ENCODE assay signal across 8 cellular contexts in the genomic region with DNA sequence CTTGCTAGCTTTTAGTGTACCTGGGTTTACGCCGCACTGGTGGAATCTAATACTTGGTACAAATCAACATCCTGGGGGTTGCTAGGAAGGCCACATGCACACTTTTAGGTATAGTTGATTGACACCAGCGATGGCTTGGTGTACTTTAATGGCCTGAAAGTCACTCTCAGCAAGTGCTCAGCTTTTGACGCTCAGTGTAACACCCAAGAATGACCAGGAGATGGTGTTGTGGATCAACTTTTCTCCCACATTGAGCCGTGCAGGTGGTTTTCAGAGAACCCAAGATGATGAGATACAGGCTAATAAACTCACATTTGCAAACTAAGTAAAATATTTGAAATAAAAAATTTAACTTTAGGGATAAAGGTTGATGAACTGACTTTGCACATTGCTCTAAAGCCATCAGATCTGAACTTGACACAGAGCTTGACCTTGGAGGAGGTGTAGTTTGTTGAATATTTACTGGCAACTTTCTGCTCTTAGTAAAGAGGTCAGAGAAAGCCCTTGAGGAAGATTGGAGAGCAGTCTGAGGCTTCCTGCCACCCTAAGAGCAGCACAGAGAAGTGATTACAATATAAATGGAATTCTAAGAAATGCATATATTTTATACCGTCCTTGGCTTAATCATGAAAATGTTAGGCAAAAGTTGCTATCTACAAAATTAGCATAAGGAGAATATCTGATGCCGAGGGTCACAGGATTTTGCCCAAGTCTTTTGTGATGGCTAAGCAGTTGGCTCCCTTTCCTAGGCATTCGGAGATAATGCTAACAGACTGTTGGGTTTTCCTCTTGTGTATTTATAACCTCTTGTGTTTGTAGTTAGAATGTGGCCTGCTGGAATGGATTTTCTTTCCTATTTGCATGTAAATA.
A peak's percentile ranks its signal among the peaks of the same experiment; 100 is the strongest.
DNase-seq lines count a peak whose midpoint lies in the region; ATAC-seq, FAIRE-seq and TF ChIP-seq lines count a peak whose summit lies in the region.

No MANE protein-coding gene starts in this region.

- H3F3A ChIP-seq in Loucy (ENCODE audit: low read depth) = no peaks in the 10 kb centered on the region

- H3K4me1 ChIP-seq in Loucy (ENCODE audit: insufficient read depth, low read length, poor library complexity, severe bottlenecking) = peaks cover 11% of the 10 kb centered on the region

- no peaks in the 10 kb centered on the region for H4K20me1 ChIP-seq in Loucy (ENCODE audit: insufficient read depth, low read length, poor library complexity, severe bottlenecking)

- in situ Hi-C loops in ACHN (cut with HindIII; ENCODE audit: low pct_ligation_motif_present, low pct_unique_long_range_greater_than_20kb, low sequenced_read_pairs) = no loop called here

- no peaks in the 10 kb centered on the region for H3K9me2 ChIP-seq in Loucy (replicated peaks; ENCODE audit: low read depth, low read length)

- H3K79me2 ChIP-seq in Loucy (ENCODE audit: insufficient read depth, low read length) = no peaks in the 10 kb centered on the region

- no peak for TF ChIP-seq POLR2A in H54 (IDR thresholded peaks at IDR 0.05; ENCODE audit: low read depth, low read length)

- peak; percentile 67 to 74 for ATAC-seq in natural killer cell treated with Interleukin-12 subunit alpha and Interleukin-12 subunit beta and Interleukin-15 and Interleukin-18, amount 100 ng/mL, for 72 hours

- intact Hi-C loops in activated T-helper 1 cell treated with anti-CD3 and anti-CD28 coated beads, Interleukin-12 subunit alpha, Interleukin-12 subunit beta, Interleukin-2, Interleukin-4 antibody, amounts not matched to agents 30 ng/mL and 10 ng/mL and 1 ng/mL, durations not matched to agents 14 hours and 24 hours and 36 hours (cut with micrococcal nuclease) = loop anchor here (1.0 to 5.0 kb wide), 5 partner anchors 109 to 1049 kb away; no protein-coding TSS in a partner anchor

- no peak overlapping the region for H2AFZ ChIP-seq in Loucy (ENCODE audit: low read length)

- H3K9me3 ChIP-seq in Loucy (ENCODE audit: insufficient read depth, low read depth, low read length) = no peaks in the 10 kb centered on the region

- no peak overlapping the region for H3K27ac Mint-ChIP-seq in natural killer cell treated with Interleukin-12 subunit alpha and Interleukin-12 subunit beta and Interleukin-15 and Interleukin-18, amount 100 ng/mL, for 72 hours
- H3K27ac Mint-ChIP-seq in activated T-helper 1 cell treated with anti-CD3 and anti-CD28 coated beads, Interleukin-12 subunit alpha, Interleukin-12 subunit beta, Interleukin-2, Interleukin-4 antibody, amounts not matched to agents 30 ng/mL and 10 ng/mL and 1 ng/mL, durations not matched to agents 14 hours and 24 hours and 36 hours = no peak overlapping the region

- no peak overlapping the region for H3K4me3 ChIP-seq in Loucy (ENCODE audit: low read length, poor library complexity, severe bottlenecking)

- no peak overlapping the region for H3K4me3 Mint-ChIP-seq in natural killer cell treated with Interleukin-12 subunit alpha and Interleukin-12 subunit beta and Interleukin-15 and Interleukin-18, amount 100 ng/mL, for 72 hours
- H3K4me3 Mint-ChIP-seq in activated T-helper 1 cell treated with anti-CD3 and anti-CD28 coated beads, Interleukin-12 subunit alpha, Interleukin-12 subunit beta, Interleukin-2, Interleukin-4 antibody, amounts not matched to agents 30 ng/mL and 10 ng/mL and 1 ng/mL, durations not matched to agents 14 hours and 24 hours and 36 hours = no peak overlapping the region

- peak; percentile 84 for TF ChIP-seq CTCF in Loucy (conservative IDR thresholded peaks at IDR 0.05; ENCODE audit: low read length)

- H3K36me3 Mint-ChIP-seq in natural killer cell treated with Interleukin-12 subunit alpha and Interleukin-12 subunit beta and Interleukin-15 and Interleukin-18, amount 100 ng/mL, for 72 hours = no peaks in the 10 kb centered on the region
- H3K36me3 Mint-ChIP-seq in activated T-helper 1 cell treated with anti-CD3 and anti-CD28 coated beads, Interleukin-12 subunit alpha, Interleukin-12 subunit beta, Interleukin-2, Interleukin-4 antibody, amounts not matched to agents 30 ng/mL and 10 ng/mL and 1 ng/mL, durations not matched to agents 14 hours and 24 hours and 36 hours (ENCODE audit: low read depth) = no peaks in the 10 kb centered on the region

- FAIRE-seq in G401.6 (lab: Jason Lieb, UNC) (peak; percentile 73), H54 (lab: Jason Lieb, UNC) (peak; percentile 92), TTC549 (lab: Jason Lieb, UNC) (peak; percentile 9)

- H3K4me1 Mint-ChIP-seq in natural killer cell treated with Interleukin-12 subunit alpha and Interleukin-12 subunit beta and Interleukin-15 and Interleukin-18, amount 100 ng/mL, for 72 hours (ENCODE audit: low read depth in 2 of 2) = no peaks in the 10 kb centered on the region
- H3K4me1 Mint-ChIP-seq in activated T-helper 1 cell treated with anti-CD3 and anti-CD28 coated beads, Interleukin-12 subunit alpha, Interleukin-12 subunit beta, Interleukin-2, Interleukin-4 antibody, amounts not matched to agents 30 ng/mL and 10 ng/mL and 1 ng/mL, durations not matched to agents 14 hours and 24 hours and 36 hours (ENCODE audit: low read depth) = peaks cover 26% of the 10 kb centered on the region

- peaks cover 7 to 11% of the 10 kb centered on the region in 2 donors for H3K27me3 Mint-ChIP-seq in natural killer cell treated with Interleukin-12 subunit alpha and Interleukin-12 subunit beta and Interleukin-15 and Interleukin-18, amount 100 ng/mL, for 72 hours
- peaks cover 10% of the 10 kb centered on the region for H3K27me3 Mint-ChIP-seq in activated T-helper 1 cell treated with anti-CD3 and anti-CD28 coated beads, Interleukin-12 subunit alpha, Interleukin-12 subunit beta, Interleukin-2, Interleukin-4 antibody, amounts not matched to agents 30 ng/mL and 10 ng/mL and 1 ng/mL, durations not matched to agents 14 hours and 24 hours and 36 hours (ENCODE audit: insufficient read depth)

- no peak overlapping the region for H3K4me2 ChIP-seq in Loucy (ENCODE audit: low read depth, low read length, poor library complexity, severe bottlenecking)

- no peaks in the 10 kb centered on the region for H3K9me3 Mint-ChIP-seq in natural killer cell treated with Interleukin-12 subunit alpha and Interleukin-12 subunit beta and Interleukin-15 and Interleukin-18, amount 100 ng/mL, for 72 hours
- H3K9me3 Mint-ChIP-seq in activated T-helper 1 cell treated with anti-CD3 and anti-CD28 coated beads, Interleukin-12 subunit alpha, Interleukin-12 subunit beta, Interleukin-2, Interleukin-4 antibody, amounts not matched to agents 30 ng/mL and 10 ng/mL and 1 ng/mL, durations not matched to agents 14 hours and 24 hours and 36 hours = no peaks in the 10 kb centered on the region

- DNase-seq in ACHN (peak; percentile 74), H54 (ENCODE audit: insufficient read length, low spot score) (no peak), fibroblast of peridontal ligament (ENCODE audit: extremely low read depth) (peak; percentile 88)
- no peak for DNase-seq in natural killer cell treated with Interleukin-12 subunit alpha and Interleukin-12 subunit beta and Interleukin-15 and Interleukin-18, amount 100 ng/mL, for 72 hours (ENCODE audit: low spot score)
- DNase-seq in activated T-helper 1 cell treated with anti-CD3 and anti-CD28 coated beads, Interleukin-12 subunit alpha, Interleukin-12 subunit beta, Interleukin-2, Interleukin-4 antibody, amounts not matched to agents 30 ng/mL and 10 ng/mL and 1 ng/mL, durations not matched to agents 14 hours and 24 hours and 36 hours (ENCODE audit: low spot score) = no peak

- no peaks in the 10 kb centered on the region for H3K27me3 ChIP-seq in Loucy (ENCODE audit: insufficient read depth, low read length, poor library complexity, severe bottlenecking)

- no peak overlapping the region for H3K9ac ChIP-seq in Loucy (ENCODE audit: low read depth, low read length, poor library complexity, severe bottlenecking)

- no peaks in the 10 kb centered on the region for H3K36me3 ChIP-seq in Loucy (ENCODE audit: insufficient read depth, low read length)

Comparison
In these comparisons a context has a peak if more than half of its experiments do, and no peak if none do; other contexts are left out.
1. DNase-seq: peak in ACHN (single experiment) and fibroblast of peridontal ligament (single experiment); none in H54 (single experiment), natural killer cell treated with Interleukin-12 subunit alpha and Interleukin-12 subunit beta and Interleukin-15 and Interleukin-18, amount 100 ng/mL, for 72 hours (single experiment) and activated T-helper 1 cell treated with anti-CD3 and anti-CD28 coated beads, Interleukin-12 subunit alpha, Interleukin-12 subunit beta, Interleukin-2, Interleukin-4 antibody, amounts not matched to agents 30 ng/mL and 10 ng/mL and 1 ng/mL, durations not matched to agents 14 hours and 24 hours and 36 hours (single experiment).